Comparison of ENCODE assay signal across 13 cellular contexts in the genomic region with DNA sequence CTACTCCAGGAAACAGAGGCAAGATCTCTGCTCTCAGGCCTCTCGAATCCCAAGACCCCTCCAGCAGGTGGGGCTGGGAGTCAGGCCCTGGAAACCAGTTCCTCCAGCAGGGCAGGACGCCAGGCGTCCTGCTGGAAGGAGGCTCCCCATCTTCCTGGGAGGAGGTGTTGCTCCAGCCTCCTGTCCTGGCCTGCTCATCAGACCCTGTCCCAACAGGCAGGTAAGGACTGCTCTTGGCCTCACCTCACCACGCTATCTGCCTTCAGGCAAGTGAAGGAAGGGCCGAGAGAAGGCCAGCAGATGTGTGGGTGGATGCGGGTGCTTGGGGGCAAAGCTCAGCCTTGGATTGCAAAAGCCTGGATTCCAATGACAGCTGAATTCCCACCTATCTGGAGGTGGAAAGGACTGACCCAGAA.
A peak's percentile ranks its signal among the peaks of the same experiment; 100 is the strongest.
DNase-seq lines count a peak whose midpoint lies in the region; ATAC-seq and TF ChIP-seq lines count a peak whose summit lies in the region.
"Had no signal": no experiment of that assay in that cellular context is flagged by ENCODE, and none has a peak within 500 bp of the region (broad histone marks: within the 10 kb centered on the region; RNA-seq: fewer than 3 reads in every experiment).

No MANE protein-coding gene starts in this region.

- H3K36me3 Mint-ChIP-seq in nephron (ENCODE audit: low read depth): peaks cover 21% of the 10 kb centered on the region

- CTCF ChIA-PET in AG04450 (lab: Charles Lee): no interaction called here

- peaks cover 24 to 42% of the 10 kb centered on the region in 2 donors for H3K4me1 ChIP-seq in esophagus (ENCODE audit: control insufficient read depth in 2 of 2, insufficient read depth in 2 of 2, low read length in 1 of 2)

- DNase-seq in AG04450 (ENCODE audit: low read depth, low spot score) (no peak), foreskin melanocyte (no peak), glomerular visceral epithelial cell (ENCODE audit: extremely low spot score) (no peak)
- no peak for DNase-seq in effector CD4-positive, alpha-beta T cell
- DNase-seq: cerebellar nuclear complex; NCI-H2227 treated with DMSO at 0.1 percent for 48 hours; stimulated activated CD4-positive, alpha-beta T cell treated with anti-CD3 and anti-CD28 coated beads, Interleukin-15, amount 100 ng/mL, for 24 hours had no signal

- H3K9me3 ChIP-seq in AG04450 (ENCODE audit: control insufficient read depth, insufficient read depth, low read length): no peaks in the 10 kb centered on the region
- no peaks in the 10 kb centered on the region for H3K9me3 ChIP-seq in esophagus (ENCODE audit: control insufficient read depth in 2 of 2, insufficient read depth in 1 of 2, low read depth in 1 of 2, low read length in 1 of 2)

- H3K4me3 ChIP-seq in AG04450 (ENCODE audit: low read depth, low read length) (no peak overlapping the region), esophagus (ENCODE audit: low read depth in 1 of 2, low read length in 2 of 2) (no peak overlapping the region)

- peaks cover 88% of the 10 kb centered on the region for H3K4me1 Mint-ChIP-seq in nephron

- POLR2A ChIA-PET in AG04450 (lab: Yijun Ruan, JAX): interaction anchor here (0.8 kb wide), 1 partner anchor 12 kb away, joined by 3 read pairs; no protein-coding TSS in a partner anchor

- peak overlapping the region; percentile 94 to 98 (median 97) for H3K27ac Mint-ChIP-seq in nephron
- H3K27ac Mint-ChIP-seq: activated T-helper 17 cell treated with anti-CD3 and anti-CD28 coated beads, Interleukin-2, amount 50 U/mL, for 72 hours; stimulated activated memory B cell treated with anti-CD40 and anti-IgM and Interleukin-4, amounts not matched to agents 10 μg/mL and 1 μg/mL and 100 μg/mL, for 72 hours had no signal

- WGBS in esophagus, 2 donors: 38 to 53% methylated on average over 6 of the region's 6 CpGs

- no peak for ATAC-seq in HG03097 (IDR thresholded peaks at IDR 0.05; ENCODE audit: low FRiP score, unreplicated experiment)
- ATAC-seq: activated T-helper 17 cell treated with anti-CD3 and anti-CD28 coated beads, Interleukin-2, amount 50 U/mL, for 72 hours; stimulated activated memory B cell treated with anti-CD40 and anti-IgM and Interleukin-4, amounts not matched to agents 10 μg/mL and 1 μg/mL and 100 μg/mL, for 72 hours had no signal

- H3K27me3 ChIP-seq in AG04450 (ENCODE audit: control insufficient read depth, insufficient read depth, low read length) (no peaks in the 10 kb centered on the region), esophagus (ENCODE audit: control insufficient read depth in 1 of 2, insufficient read depth in 2 of 2, low read length in 2 of 2) (no peaks in the 10 kb centered on the region)

- H3K27me3 Mint-ChIP-seq in nephron (ENCODE audit: low read depth): no peaks in the 10 kb centered on the region
- H3K27me3 Mint-ChIP-seq: activated T-helper 17 cell treated with anti-CD3 and anti-CD28 coated beads, Interleukin-2, amount 50 U/mL, for 72 hours; stimulated activated memory B cell treated with anti-CD40 and anti-IgM and Interleukin-4, amounts not matched to agents 10 μg/mL and 1 μg/mL and 100 μg/mL, for 72 hours had no signal

- H3K27ac ChIP-seq in AG04450 (ENCODE audit: low read depth, low read length): no peak overlapping the region
- H3K27ac ChIP-seq in esophagus (ENCODE audit: low read depth in 2 of 2, low read length in 1 of 2): peak overlapping the region; percentile 55 to 84

- no peak overlapping the region for H3K4me3 Mint-ChIP-seq in nephron
- H3K4me3 Mint-ChIP-seq: activated T-helper 17 cell treated with anti-CD3 and anti-CD28 coated beads, Interleukin-2, amount 50 U/mL, for 72 hours; stimulated activated memory B cell treated with anti-CD40 and anti-IgM and Interleukin-4, amounts not matched to agents 10 μg/mL and 1 μg/mL and 100 μg/mL, for 72 hours had no signal

- TF ChIP-seq RAD21 in Ishikawa (IDR thresholded peaks at IDR 0.05; ENCODE audit: low read depth): peak; percentile 26

- TF ChIP-seq EP300 in Ishikawa (IDR thresholded peaks at IDR 0.05; ENCODE audit: borderline replicate concordance): no peak

- TF ChIP-seq CTCF in AG04450 (IDR thresholded peaks at IDR 0.05; ENCODE audit: low read depth, low read length) (peak; percentile 18), nephron (IDR thresholded peaks at IDR 0.05; ENCODE audit: unreplicated experiment in 3 of 3) (no peak)

- peaks cover 0 to 2% of the 10 kb centered on the region in 2 donors for H3K36me3 ChIP-seq in esophagus (ENCODE audit: control insufficient read depth in 2 of 2, insufficient read depth in 2 of 2, low read length in 1 of 2)

- no peaks in the 10 kb centered on the region for H3K9me3 Mint-ChIP-seq in nephron
- H3K9me3 Mint-ChIP-seq: activated T-helper 17 cell treated with anti-CD3 and anti-CD28 coated beads, Interleukin-2, amount 50 U/mL, for 72 hours; stimulated activated memory B cell treated with anti-CD40 and anti-IgM and Interleukin-4, amounts not matched to agents 10 μg/mL and 1 μg/mL and 100 μg/mL, for 72 hours had no signal

TF ChIP-seq in Ishikawa, 13 proteins besides CTCF, POLR2A, EP300 and RAD21:
- no peak for TF ChIP-seq CEBPB (IDR thresholded peaks at IDR 0.05)
- no peak for TF ChIP-seq ZBTB7A (IDR thresholded peaks at IDR 0.05; ENCODE audit: low read depth)
- TF ChIP-seq EGR1 (IDR thresholded peaks at IDR 0.05): no peak
- TF ChIP-seq, protein P1, sequence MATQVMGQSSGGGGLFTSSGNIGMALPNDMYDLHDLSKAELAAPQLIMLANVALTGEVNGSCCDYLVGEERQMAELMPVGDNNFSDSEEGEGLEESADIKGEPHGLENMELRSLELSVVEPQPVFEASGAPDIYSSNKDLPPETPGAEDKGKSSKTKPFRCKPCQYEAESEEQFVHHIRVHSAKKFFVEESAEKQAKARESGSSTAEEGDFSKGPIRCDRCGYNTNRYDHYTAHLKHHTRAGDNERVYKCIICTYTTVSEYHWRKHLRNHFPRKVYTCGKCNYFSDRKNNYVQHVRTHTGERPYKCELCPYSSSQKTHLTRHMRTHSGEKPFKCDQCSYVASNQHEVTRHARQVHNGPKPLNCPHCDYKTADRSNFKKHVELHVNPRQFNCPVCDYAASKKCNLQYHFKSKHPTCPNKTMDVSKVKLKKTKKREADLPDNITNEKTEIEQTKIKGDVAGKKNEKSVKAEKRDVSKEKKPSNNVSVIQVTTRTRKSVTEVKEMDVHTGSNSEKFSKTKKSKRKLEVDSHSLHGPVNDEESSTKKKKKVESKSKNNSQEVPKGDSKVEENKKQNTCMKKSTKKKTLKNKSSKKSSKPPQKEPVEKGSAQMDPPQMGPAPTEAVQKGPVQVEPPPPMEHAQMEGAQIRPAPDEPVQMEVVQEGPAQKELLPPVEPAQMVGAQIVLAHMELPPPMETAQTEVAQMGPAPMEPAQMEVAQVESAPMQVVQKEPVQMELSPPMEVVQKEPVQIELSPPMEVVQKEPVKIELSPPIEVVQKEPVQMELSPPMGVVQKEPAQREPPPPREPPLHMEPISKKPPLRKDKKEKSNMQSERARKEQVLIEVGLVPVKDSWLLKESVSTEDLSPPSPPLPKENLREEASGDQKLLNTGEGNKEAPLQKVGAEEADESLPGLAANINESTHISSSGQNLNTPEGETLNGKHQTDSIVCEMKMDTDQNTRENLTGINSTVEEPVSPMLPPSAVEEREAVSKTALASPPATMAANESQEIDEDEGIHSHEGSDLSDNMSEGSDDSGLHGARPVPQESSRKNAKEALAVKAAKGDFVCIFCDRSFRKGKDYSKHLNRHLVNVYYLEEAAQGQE (IDR thresholded peaks at IDR 0.05; ENCODE audit: low read depth): no peak
- TF ChIP-seq CREB1 (IDR thresholded peaks at IDR 0.05; ENCODE audit: low read depth): no peak
- no peak for TF ChIP-seq TAF1 (IDR thresholded peaks at IDR 0.05; ENCODE audit: low read depth)
- TF ChIP-seq YY1 (IDR thresholded peaks at IDR 0.05; ENCODE audit: low read depth): no peak
- TF ChIP-seq USF1 (IDR thresholded peaks at IDR 0.05): no peak
TF ChIP-seq in Ishikawa: peak in this region for 0.
